ENCODE assay signal across 8 cellular contexts in genomic region chr1:58885998-58886397, GRCh38.
A peak's percentile ranks its signal among the peaks of the same experiment; 100 is the strongest.
DNase-seq lines count a peak whose midpoint lies in the region; ATAC-seq and FAIRE-seq lines count a peak whose summit lies in the region.

No MANE protein-coding gene starts in this region.

- peak; percentile 33 for DNase-seq in activated CD4-positive, alpha-beta T cell treated with anti-CD3 and anti-CD28 coated beads for 36 hours
- DNase-seq in activated CD4-positive, alpha-beta T cell treated with anti-CD3 and anti-CD28 coated beads, Interleukin-2, amount 50 U/mL, for 48 hours: no peak
- peak; percentile 46 for DNase-seq in activated naive CD8-positive, alpha-beta T cell treated with anti-CD3 and anti-CD28 coated beads, Interleukin-2, amount 10 ng/mL, durations not matched to agents 7 days and 5 days
- DNase-seq in hippocampal formation (lab: John Stamatoyannopoulos, UW) (peak; percentile 17 to 21), superior temporal gyrus (ENCODE audit: extremely low spot score) (peak; percentile 67), urothelium cell line (ENCODE audit: low spot score) (no peak), NCI-H524 (lab: John Stamatoyannopoulos, UW) (no peak), NCI-H2029 treated with DMSO at 0.1 percent for 48 hours (lab: John Stamatoyannopoulos, UW) (no peak)

- POLR2A ChIA-PET in activated CD4-positive, alpha-beta T cell treated with anti-CD3 and anti-CD28 coated beads for 36 hours (lab: Charles Lee): no interaction called here
- POLR2A ChIA-PET in activated naive CD8-positive, alpha-beta T cell treated with anti-CD3 and anti-CD28 coated beads, Interleukin-2, amount 10 ng/mL, durations not matched to agents 7 days and 5 days (lab: Charles Lee): interaction anchor here (0.8 to 2.4 kb wide), 5 partner anchors 10 to 102 kb away, joined by 3 to 10 read pairs (median 8); partner anchors contain the start of gene JUN

- ATAC-seq in activated CD4-positive, alpha-beta T cell treated with anti-CD3 and anti-CD28 coated beads for 36 hours: peak; percentile 67
- ATAC-seq in activated naive CD8-positive, alpha-beta T cell treated with anti-CD3 and anti-CD28 coated beads, Interleukin-2, amount 10 ng/mL, durations not matched to agents 7 days and 5 days (ENCODE audit: low read depth): peak; percentile 88

- CTCF ChIA-PET in activated CD4-positive, alpha-beta T cell treated with anti-CD3 and anti-CD28 coated beads for 36 hours (lab: Charles Lee): interaction anchor here (1.6 kb wide), 1 partner anchor 17 kb away, joined by 3 read pairs; no protein-coding TSS in a partner anchor

- no peak for FAIRE-seq in urothelium cell line (lab: Jason Lieb, UNC)

- no peaks in the 10 kb centered on the region for H3K9me3 Mint-ChIP-seq in activated CD4-positive, alpha-beta T cell treated with anti-CD3 and anti-CD28 coated beads for 36 hours (ENCODE audit: low read depth)
- H3K9me3 Mint-ChIP-seq in activated naive CD8-positive, alpha-beta T cell treated with anti-CD3 and anti-CD28 coated beads, Interleukin-2, amount 10 ng/mL, durations not matched to agents 7 days and 5 days: peaks cover 2% of the 10 kb centered on the region

- H3K4me1 Mint-ChIP-seq in activated CD4-positive, alpha-beta T cell treated with anti-CD3 and anti-CD28 coated beads for 36 hours: peaks cover 33% of the 10 kb centered on the region
- peaks cover 37% of the 10 kb centered on the region for H3K4me1 Mint-ChIP-seq in activated naive CD8-positive, alpha-beta T cell treated with anti-CD3 and anti-CD28 coated beads, Interleukin-2, amount 10 ng/mL, durations not matched to agents 7 days and 5 days

- peaks cover 2% of the 10 kb centered on the region for H3K27me3 Mint-ChIP-seq in activated CD4-positive, alpha-beta T cell treated with anti-CD3 and anti-CD28 coated beads for 36 hours
- no peaks in the 10 kb centered on the region for H3K27me3 Mint-ChIP-seq in activated naive CD8-positive, alpha-beta T cell treated with anti-CD3 and anti-CD28 coated beads, Interleukin-2, amount 10 ng/mL, durations not matched to agents 7 days and 5 days

- intact Hi-C loops in activated CD4-positive, alpha-beta T cell treated with anti-CD3 and anti-CD28 coated beads for 36 hours (cut with DNase I, micrococcal nuclease): no loop called here

- no peaks in the 10 kb centered on the region for H3K36me3 Mint-ChIP-seq in activated CD4-positive, alpha-beta T cell treated with anti-CD3 and anti-CD28 coated beads for 36 hours (ENCODE audit: low read depth)
- peaks cover 5% of the 10 kb centered on the region for H3K36me3 Mint-ChIP-seq in activated naive CD8-positive, alpha-beta T cell treated with anti-CD3 and anti-CD28 coated beads, Interleukin-2, amount 10 ng/mL, durations not matched to agents 7 days and 5 days

- H3K4me3 Mint-ChIP-seq in activated CD4-positive, alpha-beta T cell treated with anti-CD3 and anti-CD28 coated beads for 36 hours: no peak overlapping the region
- H3K4me3 Mint-ChIP-seq in activated naive CD8-positive, alpha-beta T cell treated with anti-CD3 and anti-CD28 coated beads, Interleukin-2, amount 10 ng/mL, durations not matched to agents 7 days and 5 days: peak overlapping the region; percentile 63

- peak overlapping the region; percentile 48 for H3K27ac Mint-ChIP-seq in activated CD4-positive, alpha-beta T cell treated with anti-CD3 and anti-CD28 coated beads for 36 hours
- H3K27ac Mint-ChIP-seq in activated naive CD8-positive, alpha-beta T cell treated with anti-CD3 and anti-CD28 coated beads, Interleukin-2, amount 10 ng/mL, durations not matched to agents 7 days and 5 days: peak overlapping the region; percentile 80

Comparison
In these comparisons a context has a peak if more than half of its experiments do, and no peak if none do; other contexts are left out.
1. DNase-seq: peak in activated CD4-positive, alpha-beta T cell treated with anti-CD3 and anti-CD28 coated beads for 36 hours (single experiment), activated naive CD8-positive, alpha-beta T cell treated with anti-CD3 and anti-CD28 coated beads, Interleukin-2, amount 10 ng/mL, durations not matched to agents 7 days and 5 days (single experiment), hippocampal formation (2 of 2) and superior temporal gyrus (single experiment); none in activated CD4-positive, alpha-beta T cell treated with anti-CD3 and anti-CD28 coated beads, Interleukin-2, amount 50 U/mL, for 48 hours (0 of 2), urothelium cell line (single experiment), NCI-H524 (0 of 2) and NCI-H2029 treated with DMSO at 0.1 percent for 48 hours (single experiment).